In the genomic region with DNA sequence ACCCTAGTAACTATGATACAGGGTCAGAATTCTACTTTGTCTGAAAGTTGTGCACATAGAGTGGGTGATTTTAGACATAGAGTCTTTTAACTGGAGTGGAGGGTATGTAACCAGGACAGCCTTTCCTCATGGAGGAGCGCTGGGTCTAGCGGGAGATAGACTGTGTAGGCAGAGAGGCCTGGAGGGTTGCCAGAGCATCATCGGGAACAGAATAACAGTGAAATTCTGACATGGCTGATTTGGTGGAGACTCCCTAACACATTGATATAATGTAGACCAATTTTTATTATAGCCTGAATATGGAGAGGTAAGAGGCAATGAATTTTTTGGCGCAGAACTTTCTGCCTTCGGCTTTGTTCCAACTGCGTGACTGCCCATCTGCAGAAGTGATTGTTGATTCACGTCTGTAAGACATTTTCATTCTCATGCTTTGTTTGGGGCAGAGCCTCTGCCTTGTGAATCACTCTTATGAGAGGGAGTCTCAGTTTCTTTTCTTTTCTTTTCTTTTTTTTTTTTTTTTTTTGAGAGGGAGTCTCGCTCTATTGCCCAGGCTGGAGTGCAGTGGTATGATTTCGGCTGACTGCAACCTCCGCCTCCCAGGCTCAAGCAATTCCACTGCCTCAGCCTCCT, we compare ENCODE assay signal across 10 cellular contexts. TPM values are rescaled to one million over a fixed set of nuclear protein-coding genes. Genes with fewer than 3 reads are reported as not detected.
DNase-seq lines count a peak whose midpoint lies in the region; TF ChIP-seq lines count a peak whose summit lies in the region.
"Had no signal": no experiment of that assay in that cellular context is flagged by ENCODE, and none has a peak within 500 bp of the region (broad histone marks: within the 10 kb centered on the region; RNA-seq: fewer than 3 reads in every experiment).

No MANE protein-coding gene starts in this region.

- no peak overlapping the region for H3K9ac ChIP-seq in rectal smooth muscle tissue (ENCODE audit: low read length)

- H3F3A ChIP-seq in PC-9 (ENCODE audit: insufficient read depth, low read depth), result peaks cover 30% of the 10 kb centered on the region

- POLR2A ChIA-PET in PC-9 (lab: Charles Lee; ENCODE audit: unreplicated experiment), result no interaction called here

- TF ChIP-seq CTCF in PC-9 (conservative IDR thresholded peaks at IDR 0.05) (no peak), esophagus squamous epithelium (IDR thresholded peaks at IDR 0.05) (no peak)

- in situ Hi-C loops in HAP-1 (cut with MboI; ENCODE audit: low sequenced_read_pairs), result no loop called here

- DNase-seq in T-helper 1 cell, result no peak
- peak in 1 of 2 experiments; percentile 5 for DNase-seq in PC-9
- DNase-seq in esophagus squamous epithelium (lab: John Stamatoyannopoulos, UW), result no peak
- DNase-seq in GM19238 (ENCODE audit: insufficient read length, low spot score), result no peak
- no peak for DNase-seq in MG63
- no peak for DNase-seq in HAP-1 (ENCODE audit: low spot score in 2 of 2)
- DNase-seq: activated effector memory CD4-positive, alpha-beta T cell treated with Interleukin-2 at 50 U/mL for 16 hours; NCI-H1105 treated with DMSO at 0.1 percent for 48 hours had no signal

- no peak for TF ChIP-seq POLR2A in esophagus squamous epithelium (IDR thresholded peaks at IDR 0.05)

- H3K27ac Mint-ChIP-seq in T-helper 1 cell treated with Interleukin-12 subunit alpha and Interleukin-12 subunit beta and Interleukin-4 antibody, amounts not matched to agents 30 μg/mL and 1 μg/mL, for 36 hours, result peak overlapping the region; percentile 62

- no peak overlapping the region for H2AFZ ChIP-seq in PC-9

- H3K4me3 Mint-ChIP-seq in T-helper 1 cell treated with Interleukin-12 subunit alpha and Interleukin-12 subunit beta and Interleukin-4 antibody, amounts not matched to agents 30 μg/mL and 1 μg/mL, for 36 hours, result peak overlapping the region; percentile 32

- H3K36me3 ChIP-seq in PC-9 (ENCODE audit: low read depth) (0 out of 2 replicates have a peak, but pooled peaks cover 4% of the 10 kb centered on the region), esophagus squamous epithelium (peaks cover 0 to 5% (median 0%) of the 10 kb centered on the region in 3 donors), rectal smooth muscle tissue (ENCODE audit: control insufficient read depth, insufficient read depth, low read length) (no peaks in the 10 kb centered on the region), MG63 (peaks cover 6% of the 10 kb centered on the region), HAP-1 (replicated peaks) (no peaks in the 10 kb centered on the region)

- no peaks in the 10 kb centered on the region for H3K9me3 Mint-ChIP-seq in T-helper 1 cell treated with Interleukin-12 subunit alpha and Interleukin-12 subunit beta and Interleukin-4 antibody, amounts not matched to agents 30 μg/mL and 1 μg/mL, for 36 hours

- H3K4me1 ChIP-seq in PC-9 (replicated peaks; ENCODE audit: insufficient read depth), result peaks cover 53% of the 10 kb centered on the region
- peaks cover 0 to 51% (median 27%) of the 10 kb centered on the region in 3 donors for H3K4me1 ChIP-seq in esophagus squamous epithelium
- peaks cover 19% of the 10 kb centered on the region for H3K4me1 ChIP-seq in rectal smooth muscle tissue (ENCODE audit: control insufficient read depth, insufficient read depth, low read length)
- H3K4me1 ChIP-seq in HAP-1, result peaks cover 8% of the 10 kb centered on the region

- CTCF ChIA-PET in PC-9 (lab: Charles Lee), result no interaction called here

- BruUV-seq in PC-9 (replicated peaks; lab: Mats Ljungman, UMichigan), result no TSS peak

- H3K9me3 ChIP-seq in PC-9 (ENCODE audit: insufficient read depth, low read depth) (no peaks in the 10 kb centered on the region), esophagus squamous epithelium (no peaks in the 10 kb centered on the region), MG63 (no peaks in the 10 kb centered on the region), HAP-1 (no peaks in the 10 kb centered on the region)

- intact Hi-C loops in PC-9 (cut with micrococcal nuclease; ENCODE audit: unreplicated experiment) (loop anchor here (10.0 kb wide), 1 partner anchor 645 kb away; no protein-coding TSS in a partner anchor), esophagus squamous epithelium (cut with DNase I) (no loop called here)

- H3K27ac ChIP-seq in PC-9 (peak overlapping the region; percentile 42), esophagus squamous epithelium (peak overlapping the region in 3 of 4 donors; percentile 28 to 47 (median 38)), rectal smooth muscle tissue (ENCODE audit: low read depth, low read length) (peak overlapping the region; percentile 1)

- WGBS in esophagus squamous epithelium, 2 donors, result 75 to 83% methylated on average over 7 to 8 of the region's 10 CpGs

- peak overlapping the region; percentile 13; the same call in 1 of the 2 replicates for H3K4me2 ChIP-seq in PC-9

- H3K9me2 ChIP-seq in PC-9 (ENCODE audit: insufficient read depth), result no peaks in the 10 kb centered on the region

- H3K79me2 ChIP-seq in PC-9 (ENCODE audit: low read depth), result peaks cover 89% of the 10 kb centered on the region

- H3K36me3 Mint-ChIP-seq in T-helper 1 cell treated with Interleukin-12 subunit alpha and Interleukin-12 subunit beta and Interleukin-4 antibody, amounts not matched to agents 30 μg/mL and 1 μg/mL, for 36 hours (ENCODE audit: low read depth), result peaks cover 4% of the 10 kb centered on the region

- no peaks in the 10 kb centered on the region for H4K20me1 ChIP-seq in PC-9 (ENCODE audit: insufficient read depth)

- H3K27me3 ChIP-seq in PC-9 (ENCODE audit: insufficient read depth, low read depth), result no peaks in the 10 kb centered on the region
- no peaks in the 10 kb centered on the region for H3K27me3 ChIP-seq in esophagus squamous epithelium
- no peaks in the 10 kb centered on the region for H3K27me3 ChIP-seq in rectal smooth muscle tissue (ENCODE audit: control insufficient read depth, insufficient read depth, low read length)
- no peaks in the 10 kb centered on the region for H3K27me3 ChIP-seq in MG63
- no peaks in the 10 kb centered on the region for H3K27me3 ChIP-seq in HAP-1 (ENCODE audit: low read depth)

- H3K27me3 Mint-ChIP-seq in T-helper 1 cell treated with Interleukin-12 subunit alpha and Interleukin-12 subunit beta and Interleukin-4 antibody, amounts not matched to agents 30 μg/mL and 1 μg/mL, for 36 hours (ENCODE audit: low read depth), result no peaks in the 10 kb centered on the region

- peaks cover 40% of the 10 kb centered on the region for H3K4me1 Mint-ChIP-seq in T-helper 1 cell treated with Interleukin-12 subunit alpha and Interleukin-12 subunit beta and Interleukin-4 antibody, amounts not matched to agents 30 μg/mL and 1 μg/mL, for 36 hours (ENCODE audit: low read depth)

- H3K4me3 ChIP-seq in PC-9 (no peak overlapping the region), esophagus squamous epithelium (no peak overlapping the region), rectal smooth muscle tissue (ENCODE audit: low read length) (no peak overlapping the region), MG63 (no peak overlapping the region), HAP-1 (no peak overlapping the region)

RNA-seq across cellular contexts. Expression of a gene that starts 16.0 kb away (rescaled TPM):
- total RNA-seq in PC-9 (2021) (113 and 148 TPM in 2 replicates), esophagus squamous epithelium (100 to 1,000 TPM in 2 of 4 donors, 10 to 100 TPM in 2; 41.4 to 369 (median 97.3) TPM)
- 7.9 and 14.2 TPM in 2 replicates for total RNA-seq in MG63 (2014; rRNA removed; shearing (Covaris generic); ENCODE audit: low replicate concordance)
